ENCODE assay signal across 8 cellular contexts in genomic region chr11:95849087-95849825, GRCh38. TPM values are rescaled to one million over a fixed set of nuclear protein-coding genes. Genes with fewer than 3 reads are reported as not detected.
A peak's percentile ranks its signal among the peaks of the same experiment; 100 is the strongest.
DNase-seq lines count a peak whose midpoint lies in the region; ATAC-seq and TF ChIP-seq lines count a peak whose summit lies in the region.

No MANE protein-coding gene starts in this region.

- peak; percentile 64 for TF ChIP-seq CTCF in DND-41 (IDR thresholded peaks at IDR 0.05; ENCODE audit: borderline replicate concordance, extremely low read depth, low read length, poor library complexity, severe bottlenecking)
- peak; percentile 75 for TF ChIP-seq CTCF in NB4 (IDR thresholded peaks at IDR 0.05; ENCODE audit: low read depth, low read length)
- TF ChIP-seq CTCF in activated B cell treated with CpG ODN at 0.5 μM for 24 hours (IDR thresholded peaks at IDR 0.05), result no peak
- TF ChIP-seq CTCF in fibroblast of pulmonary artery (IDR thresholded peaks at IDR 0.05; ENCODE audit: low read length, missing control alignments), result peak; percentile 72

- H3K27me3 Mint-ChIP-seq in activated B cell treated with CpG ODN at 0.5 μM for 24 hours, result no peaks in the 10 kb centered on the region

- POLR2A ChIA-PET in activated B cell treated with CpG ODN at 0.5 μM for 24 hours (lab: Charles Lee), result no interaction called here

- no peaks in the 10 kb centered on the region for H3K4me1 Mint-ChIP-seq in activated B cell treated with CpG ODN at 0.5 μM for 24 hours

- no peak overlapping the region for H3K27ac Mint-ChIP-seq in activated B cell treated with CpG ODN at 0.5 μM for 24 hours

- H3K27ac ChIP-seq in DND-41 (ENCODE audit: low read length), result no peak overlapping the region

- no peaks in the 10 kb centered on the region for H3K9me3 ChIP-seq in DND-41 (ENCODE audit: insufficient read depth, low read length, severe bottlenecking)

- H3K9me3 Mint-ChIP-seq in activated B cell treated with CpG ODN at 0.5 μM for 24 hours, result no peaks in the 10 kb centered on the region

- H3K27me3 ChIP-seq in DND-41 (ENCODE audit: insufficient read depth, low read length, poor library complexity), result no peaks in the 10 kb centered on the region

- H3K4me3 ChIP-seq in DND-41 (ENCODE audit: low read depth in 1 of 2, low read length in 2 of 2) (no peak overlapping the region), NB4 (ENCODE audit: low read depth, low read length) (no peak overlapping the region), fibroblast of pulmonary artery (replicated peaks; ENCODE audit: low read depth, low read length) (no peak overlapping the region)

- H3K4me2 ChIP-seq in DND-41 (ENCODE audit: insufficient read depth, low read length), result no peak overlapping the region

- no peak overlapping the region for H3K4me3 Mint-ChIP-seq in activated B cell treated with CpG ODN at 0.5 μM for 24 hours

- intact Hi-C loops in activated B cell treated with CpG ODN at 0.5 μM for 24 hours (cut with micrococcal nuclease), result loop anchor here (1.0 kb wide), 3 partner anchors 494 to 578 kb away; partner anchors contain the start of gene MAML2

- no peak overlapping the region for H2AFZ ChIP-seq in DND-41 (ENCODE audit: low read depth, low read length)

- H3K79me2 ChIP-seq in DND-41 (ENCODE audit: insufficient read depth, low read length), result no peaks in the 10 kb centered on the region

- H3K9ac ChIP-seq in DND-41 (ENCODE audit: low read depth, low read length), result no peak overlapping the region

- CTCF ChIA-PET in activated B cell treated with CpG ODN at 0.5 μM for 24 hours (lab: Charles Lee), result interaction anchor here (1.5 to 2.7 kb wide), 8 partner anchors 12 to 577 kb away, joined by 3 to 32 read pairs (median 10); partner anchors contain the start of genes CCDC82, JRKL and MAML2

- no peak for TF ChIP-seq POLR2A in NB4 (IDR thresholded peaks at IDR 0.05; ENCODE audit: extremely low read depth, insufficient read length)

- peaks cover 48% of the 10 kb centered on the region for H3K36me3 ChIP-seq in DND-41 (ENCODE audit: insufficient read depth, low read length)

- H3K36me3 Mint-ChIP-seq in activated B cell treated with CpG ODN at 0.5 μM for 24 hours (ENCODE audit: low read depth), result peaks cover 44% of the 10 kb centered on the region

- no peaks in the 10 kb centered on the region for H3K4me1 ChIP-seq in DND-41 (ENCODE audit: insufficient read depth, low read length)

- ATAC-seq in DND-41 (ENCODE audit: insufficient read depth, low read depth), result peak; percentile 86
- peak; percentile 73 for ATAC-seq in GM21423 (IDR thresholded peaks at IDR 0.05; ENCODE audit: unreplicated experiment)
- peak; percentile 52 for ATAC-seq in activated B cell treated with CpG ODN at 0.5 μM for 24 hours (ENCODE audit: low read depth)
- ATAC-seq in HG03045 (IDR thresholded peaks at IDR 0.05; ENCODE audit: unreplicated experiment), result no peak

- DNase-seq in DND-41 (peak; percentile 33), NB4 (ENCODE audit: low read depth) (peak; percentile 85), activated B cell treated with CpG ODN at 0.5 μM for 24 hours (no peak), fibroblast of pulmonary artery (ENCODE audit: low read depth) (peak; percentile 88), nucleus accumbens (lab: John Stamatoyannopoulos, UW) (peak in 36 of 56 donors; percentile 3 to 72 (median 34))
- no peak for DNase-seq in activated CD4-positive, CD25-positive, alpha-beta regulatory T cell (lab: John Stamatoyannopoulos, UW)

- no peaks in the 10 kb centered on the region; the same call in 1 of the 2 replicates for H4K20me1 ChIP-seq in DND-41 (ENCODE audit: insufficient read depth, low read length)

RNA-seq across cellular contexts. Expression of gene CEP57, which starts 59.0 kb away (rescaled TPM):
- total RNA-seq in activated B cell treated with CpG ODN at 0.5 μM for 24 hours, result 52.6 and 53.7 TPM in 2 replicates

RNA-seq across cellular contexts. Expression of gene FAM76B, which starts 59.7 kb away (rescaled TPM):
- total RNA-seq in activated B cell treated with CpG ODN at 0.5 μM for 24 hours, result 47.4 and 53.0 TPM in 2 replicates

Comparison
In these comparisons a context has a peak if more than half of its experiments do, and no peak if none do; other contexts are left out.
1. DNase-seq: peak in DND-41 (single experiment), NB4 (single experiment), fibroblast of pulmonary artery (single experiment) and nucleus accumbens (36 of 56); none in activated B cell treated with CpG ODN at 0.5 μM for 24 hours (single experiment) and activated CD4-positive, CD25-positive, alpha-beta regulatory T cell (0 of 4).